ENCODE assay signal across 8 cellular contexts in the genomic region with DNA sequence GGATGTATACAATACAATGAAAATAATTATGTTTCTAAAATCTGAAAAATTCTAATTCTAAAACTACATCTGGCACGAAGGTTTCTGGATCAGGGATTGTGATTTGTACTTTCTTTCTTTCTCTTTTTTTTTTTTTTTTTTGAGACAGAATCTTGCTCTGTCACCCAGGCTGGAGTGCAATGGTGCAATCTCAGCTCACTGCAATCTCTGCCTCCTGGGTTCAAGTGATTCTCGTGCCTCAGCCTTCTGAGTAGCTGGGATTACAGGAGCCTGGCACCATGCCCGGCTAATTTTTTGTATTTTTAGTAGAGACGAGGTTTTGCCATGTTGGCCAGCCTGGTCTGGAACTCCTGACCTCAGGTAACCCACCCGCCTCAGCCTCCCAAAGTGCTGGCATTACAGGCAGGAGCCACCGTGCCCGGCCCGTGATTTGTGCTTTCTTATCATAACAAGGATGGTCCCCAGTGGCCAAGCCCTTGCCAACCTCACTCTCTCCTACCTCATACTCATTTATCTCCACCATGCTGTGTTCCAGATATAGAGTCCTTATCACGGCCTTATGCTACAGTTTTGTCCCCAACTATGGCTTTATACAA.
DNase-seq lines count a peak whose midpoint lies in the region; ATAC-seq and TF ChIP-seq lines count a peak whose summit lies in the region.
"Not testable (repeated sequence)": the region's sequence is repeated elsewhere in the genome, so short reads cannot be mapped to it uniquely, and the experiment has no call there.

No MANE protein-coding gene starts in this region.

- H3K4me3 ChIP-seq in GM23248, ascending aorta, neural progenitor cell, tibial artery: not testable (repeated sequence)
- H3K4me3 ChIP-seq in subcutaneous abdominal adipose tissue (ENCODE audit: low read depth in 1 of 5, low read length in 5 of 5), result peak overlapping the region in 1 of 5 donors; percentile 2

- H3K4me1 ChIP-seq in GM23248 (ENCODE audit: insufficient read depth) (peaks cover 20% of the 10 kb centered on the region), subcutaneous abdominal adipose tissue (ENCODE audit: control insufficient read depth in 5 of 5, insufficient read depth in 5 of 5, low read length in 5 of 5) (peaks cover 5 to 20% (median 13%) of the 10 kb centered on the region in 5 donors), tibial artery (peaks cover 4 to 24% (median 15%) of the 10 kb centered on the region in 4 donors)
- not testable (repeated sequence) for H3K4me1 ChIP-seq in ascending aorta, neural progenitor cell

- not testable (repeated sequence) for H3K4me3 Mint-ChIP-seq in neural progenitor cell

- DNase-seq in GM23248; neural progenitor cell (ENCODE audit: low spot score): not testable (repeated sequence)
- peak; percentile 47 for DNase-seq in NCI-H2029 treated with DMSO at 0.1 percent for 48 hours (lab: John Stamatoyannopoulos, UW)
- peak in 1 of 2 donors; percentile 68 for DNase-seq in ascending aorta (ENCODE audit: low spot score in 2 of 2)
- peak; percentile 76 for DNase-seq in Right ventricle myocardium superior
- peak; percentile 79 for DNase-seq in left ventricle myocardium superior
- peak; percentile 38 to 79 for DNase-seq in tibial artery

- H3K27me3 ChIP-seq in GM23248 (replicated peaks; ENCODE audit: insufficient read depth); ascending aorta; neural progenitor cell; subcutaneous abdominal adipose tissue (ENCODE audit: control insufficient read depth in 5 of 5, insufficient read depth in 4 of 5, low read length in 5 of 5); tibial artery: not testable (repeated sequence)

- H3K79me2 ChIP-seq in GM23248 (ENCODE audit: insufficient read depth); neural progenitor cell (ENCODE audit: low read depth): not testable (repeated sequence)

- H3K27ac Mint-ChIP-seq in neural progenitor cell, result not testable (repeated sequence)

- not testable (repeated sequence) for H3K9ac ChIP-seq in GM23248; neural progenitor cell; subcutaneous abdominal adipose tissue (ENCODE audit: low read length in 5 of 5)

- not testable (repeated sequence) for H3K9me2 ChIP-seq in GM23248 (ENCODE audit: insufficient read depth)

- TF ChIP-seq CTCF in ascending aorta (IDR thresholded peaks at IDR 0.05); neural progenitor cell (IDR thresholded peaks at IDR 0.05); tibial artery (IDR thresholded peaks at IDR 0.05): not testable (repeated sequence)

- H3K36me3 Mint-ChIP-seq in neural progenitor cell, result not testable (repeated sequence)

- H3K4me2 ChIP-seq in GM23248 (ENCODE audit: unreplicated experiment), result peak overlapping the region; percentile 1
- H3K4me2 ChIP-seq in neural progenitor cell, result not testable (repeated sequence)

- H3K36me3 ChIP-seq in GM23248 (ENCODE audit: low read depth); ascending aorta; neural progenitor cell; subcutaneous abdominal adipose tissue (ENCODE audit: control insufficient read depth in 5 of 5, insufficient read depth in 5 of 5, low read length in 5 of 5); tibial artery: not testable (repeated sequence)

- not testable (repeated sequence) for H2AFZ ChIP-seq in GM23248
- peak overlapping the region; percentile 46 for H2AFZ ChIP-seq in neural progenitor cell (replicated peaks)

- H3K27me3 Mint-ChIP-seq in neural progenitor cell (ENCODE audit: insufficient read depth, low read depth), result not testable (repeated sequence)

- in situ Hi-C loops in GM23248 (cut with MboI), result not testable (repeated sequence)

- H3K4me1 Mint-ChIP-seq in neural progenitor cell, result not testable (repeated sequence)

- H3K9me3 Mint-ChIP-seq in neural progenitor cell, result not testable (repeated sequence)

- H3K27ac ChIP-seq in GM23248, neural progenitor cell: not testable (repeated sequence)
- H3K27ac ChIP-seq in ascending aorta, result peak overlapping the region; percentile 32 to 61
- peak overlapping the region; percentile 41 for H3K27ac ChIP-seq in subcutaneous abdominal adipose tissue (ENCODE audit: low read depth, low read length)
- H3K27ac ChIP-seq in tibial artery, result peak overlapping the region; percentile 50 to 60

- ATAC-seq in Right ventricle myocardium superior (ENCODE audit: poor library complexity), result peak; percentile 78
- ATAC-seq in left ventricle myocardium superior, result peak; percentile 86

- 82 to 83% methylated on average over 9 of the region's 9 CpGs for WGBS in GM23248 (ENCODE audit: low coverage in 1 of 2, low lambda C conversion rate in 2 of 2, missing lambda C conversion rate in 2 of 2), 2 experiments

- not testable (repeated sequence) for H4K20me1 ChIP-seq in GM23248 (ENCODE audit: insufficient read depth); neural progenitor cell (ENCODE audit: low read depth)

- intact Hi-C loops in ascending aorta (cut with DNase I); Right ventricle myocardium superior (cut with DNase I); left ventricle myocardium superior (cut with micrococcal nuclease); tibial artery (cut with DNase I; ENCODE audit: low total_unique reads): not testable (repeated sequence)

- H3K9me3 ChIP-seq in GM23248 (ENCODE audit: low read depth); ascending aorta; neural progenitor cell (ENCODE audit: low read depth); subcutaneous abdominal adipose tissue (ENCODE audit: control insufficient read depth in 5 of 5, low read length in 5 of 5); tibial artery: not testable (repeated sequence)

- peaks cover 12% of the 10 kb centered on the region for H3F3A ChIP-seq in GM23248 (ENCODE audit: insufficient read depth)
- not testable (repeated sequence) for H3F3A ChIP-seq in neural progenitor cell (ENCODE audit: low read depth)
